24 cellular contexts compared by ENCODE assay signal in the genomic region with DNA sequence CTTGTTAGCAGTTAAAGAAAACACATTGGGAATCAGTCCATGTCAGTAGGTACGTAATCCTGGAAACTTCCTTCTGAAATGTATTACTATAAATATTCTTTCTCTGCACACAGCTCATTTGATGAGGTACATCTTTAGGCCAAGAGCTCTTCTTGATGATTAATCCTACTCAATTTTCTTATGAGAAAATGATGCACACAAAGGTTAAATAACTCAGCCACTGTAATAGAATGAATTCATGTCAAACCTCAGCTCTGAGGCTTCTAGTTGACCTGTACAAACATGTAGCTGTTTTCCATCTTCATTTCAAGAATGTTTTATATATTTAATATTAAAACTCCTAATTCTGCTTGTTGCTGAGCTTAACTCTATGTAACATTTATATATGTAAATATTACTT. TPM values are rescaled to one million over a fixed set of nuclear protein-coding genes. Genes with fewer than 3 reads are reported as not detected.
DNase-seq lines count a peak whose midpoint lies in the region; ATAC-seq, FAIRE-seq and TF ChIP-seq lines count a peak whose summit lies in the region.
"Had no signal": no experiment of that assay in that cellular context is flagged by ENCODE, and none has a peak within 500 bp of the region (broad histone marks: within the 10 kb centered on the region; RNA-seq: fewer than 3 reads in every experiment).

No MANE protein-coding gene starts in this region.

- H4K20me1 ChIP-seq in HepG2 (ENCODE audit: insufficient read depth, low read length) (no peaks in the 10 kb centered on the region), hepatocyte (ENCODE audit: insufficient read depth, poor library complexity, severe bottlenecking) (no peaks in the 10 kb centered on the region)
- H4K20me1 ChIP-seq: BLaER1 had no signal

- POLR2A ChIA-PET in HepG2 (lab: Yijun Ruan, JAX), result no interaction called here

- H3K27ac ChIP-seq in HepG2 (ENCODE audit: extremely low read length, insufficient read depth, low read length), result no peak overlapping the region
- H3K27ac ChIP-seq in right lobe of liver, result no peak overlapping the region
- H3K27ac ChIP-seq in hepatocyte, result peak overlapping the region; percentile 77
- H3K27ac ChIP-seq: BLaER1 had no signal

- in situ Hi-C loops in HepG2 (cut with HindIII; ENCODE audit: extremely low pct_ligation_motif_present, low pct_unique_long_range_greater_than_20kb), result no loop called here

- TF ChIP-seq CTCF in HepG2 (CRISPR knock-in tag; IDR thresholded peaks at IDR 0.05), result no peak
- no peak for TF ChIP-seq CTCF in right lobe of liver (IDR thresholded peaks at IDR 0.05)
- no peak for TF ChIP-seq CTCF in epithelial cell of esophagus (IDR thresholded peaks at IDR 0.05; ENCODE audit: insufficient read depth, low read depth, low read length, missing control alignments)
- TF ChIP-seq CTCF in hepatocyte (IDR thresholded peaks at IDR 0.05; ENCODE audit: poor library complexity), result no peak

- H2AFZ ChIP-seq in HepG2 (ENCODE audit: low read length) (no peak overlapping the region), hepatocyte (no peak overlapping the region)

- TF ChIP-seq RAD21 in HepG2 (CRISPR knock-in tag; IDR thresholded peaks at IDR 0.05), result no peak

- H3K4me1 ChIP-seq in HepG2 (ENCODE audit: insufficient read depth, low read length) (peaks cover 62% of the 10 kb centered on the region), right lobe of liver (peaks cover 0 to 42% (median 9%) of the 10 kb centered on the region in 4 donors), hepatocyte (ENCODE audit: insufficient read depth) (peaks cover 34% of the 10 kb centered on the region)
- H3K4me1 ChIP-seq: BE2C, BLaER1 had no signal

- TF ChIP-seq POLR2A in HepG2 (IDR thresholded peaks at IDR 0.05; ENCODE audit: insufficient read depth in 1 of 2, low read depth in 2 of 2, low read length in 2 of 2), result no peak
- no peak for TF ChIP-seq POLR2A in right lobe of liver (IDR thresholded peaks at IDR 0.05)

- no peak for FAIRE-seq in HepG2 (lab: Jason Lieb, UNC)
- FAIRE-seq: A204.1, G401.6, GM12891 had no signal

- CTCF ChIA-PET in HepG2 (lab: Yijun Ruan, JAX; ENCODE audit: low intra/inter-chr PET ratio, low total read pairs), result no interaction called here

- H3K9me3 ChIP-seq in HepG2 (ENCODE audit: low read length) (no peaks in the 10 kb centered on the region), right lobe of liver (no peaks in the 10 kb centered on the region), hepatocyte (ENCODE audit: low read depth) (no peaks in the 10 kb centered on the region)
- H3K9me3 ChIP-seq: BE2C, BLaER1 had no signal

- H3K4me3 ChIP-seq in HepG2 (replicated peaks in 1 of 3; ENCODE audit: insufficient read depth in 1 of 3, low read depth in 2 of 3, low read length in 3 of 3) (no peak overlapping the region), right lobe of liver (no peak overlapping the region), epithelial cell of esophagus (ENCODE audit: low read length) (no peak overlapping the region), hepatocyte (no peak overlapping the region)
- H3K4me3 ChIP-seq: BLaER1 had no signal

- TF ChIP-seq EP300 in HepG2 (IDR thresholded peaks at IDR 0.05; ENCODE audit: low read depth in 2 of 2, low read length in 2 of 2) (no peak), HepG2 (CRISPR knock-in tag; IDR thresholded peaks at IDR 0.05; ENCODE audit: borderline replicate concordance) (no peak)

- H3K27me3 ChIP-seq in HepG2 (ENCODE audit: control insufficient read depth in 1 of 2, insufficient read depth in 2 of 2, low read length in 2 of 2) (no peaks in the 10 kb centered on the region), right lobe of liver (no peaks in the 10 kb centered on the region), hepatocyte (no peaks in the 10 kb centered on the region)
- H3K27me3 ChIP-seq: BE2C, BLaER1 had no signal

- ATAC-seq in HepG2 (no peak), right lobe of liver (no peak), GM18520 (IDR thresholded peaks at IDR 0.05; ENCODE audit: unreplicated experiment) (no peak), HG03159 (IDR thresholded peaks at IDR 0.05; ENCODE audit: unreplicated experiment) (no peak)

- no peaks in the 10 kb centered on the region for H3K79me2 ChIP-seq in HepG2 (ENCODE audit: insufficient read depth, low read length)
- peaks cover 17% of the 10 kb centered on the region for H3K79me2 ChIP-seq in hepatocyte

- H3K4me2 ChIP-seq in HepG2 (ENCODE audit: low read depth, low read length), result no peak overlapping the region
- no peak overlapping the region for H3K4me2 ChIP-seq in hepatocyte
- H3K4me2 ChIP-seq: BLaER1 had no signal

- 100% methylated on average over 1 of the region's 1 CpG for WGBS in HepG2 (ENCODE audit: low lambda C conversion rate)
- WGBS in right lobe of liver (ENCODE audit: insufficient coverage, low coverage, low lambda C conversion rate, missing lambda C conversion rate), result 100% methylated on average over 1 of the region's 1 CpG
- WGBS in hepatocyte (ENCODE audit: low lambda C conversion rate, missing lambda C conversion rate), result 100% methylated on average over 1 of the region's 1 CpG

- intact Hi-C loops in HepG2 (cut with micrococcal nuclease; ENCODE audit: unreplicated experiment), result loop anchor here (5.0 to 10.0 kb wide), 2 partner anchors 67 to 421 kb away; a partner anchor contains a TSS
- intact Hi-C loops in right lobe of liver (cut with DNase I), result no loop called here

- no peak overlapping the region for H3K9ac ChIP-seq in HepG2 (ENCODE audit: insufficient read depth, low read depth, low read length)
- H3K9ac ChIP-seq: BLaER1 had no signal

- DNase-seq in HepG2 (ENCODE audit: low spot score) (no peak), right lobe of liver (no peak), epithelial cell of esophagus (ENCODE audit: low read depth) (peak; percentile 13), hepatocyte (ENCODE audit: low spot score) (no peak)
- DNase-seq: 8988T; ACHN; BE2C; C1 segment of cervical spinal cord; CD4-positive, alpha-beta memory T cell; CD4-positive, CD25-positive, alpha-beta regulatory T cell; CD8-positive, alpha-beta memory T cell; COR-L47; DMS 273 treated with DMSO at 0.1 percent for 48 hours; DMS153; DMS53; DMS79 treated with DMSO at 0.1 percent for 48 hours; GF-D8 had no signal

- H3K9me2 ChIP-seq in hepatocyte (replicated peaks; ENCODE audit: insufficient read depth), result no peaks in the 10 kb centered on the region

- no TSS peak for BruUV-seq in HepG2 (replicated peaks; lab: Mats Ljungman, UMichigan)

- H3K36me3 ChIP-seq in HepG2 (replicated peaks in 1 of 2; ENCODE audit: control insufficient read depth in 1 of 2, insufficient read depth in 2 of 2, low read length in 2 of 2) (no peaks in the 10 kb centered on the region; a peak in 1 of 5 replicates), right lobe of liver (no peaks in the 10 kb centered on the region), hepatocyte (replicated peaks; ENCODE audit: insufficient read depth, low read depth) (no peaks in the 10 kb centered on the region)
- H3K36me3 ChIP-seq: BE2C, BLaER1 had no signal

TF ChIP-seq in HepG2, 621 proteins besides CTCF, POLR2A, EP300 and RAD21:
- TF ChIP-seq CREB1 (IDR thresholded peaks at IDR 0.05), result no peak
- TF ChIP-seq CREB1 (CRISPR knock-in tag; IDR thresholded peaks at IDR 0.05), result 0 out of 2 replicates have a peak, but pooled peaks have one; percentile 22
- TF ChIP-seq GATA4 (IDR thresholded peaks at IDR 0.05; ENCODE audit: borderline replicate concordance, low read depth), result no peak

RNA-seq across cellular contexts. Expression of a gene that starts 12.2 kb away (rescaled TPM):
- total RNA-seq in HepG2 (2016; rRNA removed; fragmentation: Illumina TruSeq; extraction: Trizol) (44.9 and 51.7 TPM in 2 replicates), right lobe of liver (1,000 to 10,000 TPM; 1,066 to 2,150 (median 1,343) TPM), hepatocyte (587 and 618 TPM in 2 replicates)
- total RNA-seq in HepG2 (2016; cell fraction: cytosol; rRNA removed; fragmentation: Illumina TruSeq; extraction: Trizol; ENCODE audit: low read depth), result 4.5 and 7.1 TPM in 2 replicates
- 42.6 and 49.0 TPM in 2 replicates for total RNA-seq in HepG2 (2016; cell fraction: insoluble cytoplasmic fraction; rRNA removed; fragmentation: Illumina TruSeq; extraction: Trizol)
- total RNA-seq in HepG2 (2016; cell fraction: membrane; rRNA removed; fragmentation: Illumina TruSeq; extraction: Trizol), result 22.1 and 24.3 TPM in 2 replicates
- total RNA-seq in HepG2 (2016; cell fraction: nucleus; rRNA removed; fragmentation: Illumina TruSeq; extraction: Trizol), result 47.7 and 52.3 TPM in 2 replicates
- polyA plus RNA-seq in HepG2 (2011; rRNA removed) (17.6 and 24.4 TPM in 2 replicates), hepatocyte (145 and 239 TPM in 2 replicates)
- 16.5 and 18.6 TPM in 2 replicates for polyA plus RNA-seq in HepG2 (2011; cell fraction: cytosol; rRNA removed)
- polyA plus RNA-seq in HepG2 (2011; cell fraction: nucleus; rRNA removed), result 16.9 and 18.9 TPM in 2 replicates
- 13.0 and 24.2 TPM in 2 replicates for polyA plus RNA-seq in HepG2 (2012)
- polyA plus RNA-seq in HepG2 (2016; cell fraction: cytosol; fragmentation: Illumina TruSeq; extraction: Trizol; ENCODE audit: low read depth), result 1.3 and 1.4 TPM in 2 replicates
- 22.9 and 25.1 TPM in 2 replicates for polyA plus RNA-seq in HepG2 (2016; cell fraction: insoluble cytoplasmic fraction; fragmentation: Illumina TruSeq; extraction: Trizol; ENCODE audit: low read depth)
- 7.7 and 8.8 TPM in 2 replicates for polyA plus RNA-seq in HepG2 (2016; cell fraction: membrane; fragmentation: Illumina TruSeq; extraction: Trizol; ENCODE audit: low read depth)
- 28.4 and 30.6 TPM in 2 replicates for polyA plus RNA-seq in HepG2 (2016; cell fraction: nucleus; fragmentation: Illumina TruSeq; extraction: Trizol; ENCODE audit: insufficient read depth, low read depth)
- polyA minus RNA-seq in HepG2 (2011; rRNA and poly(A)+ RNA removed; ENCODE audit: low replicate concordance), result 49.7 and 1,370 TPM in 2 replicates
- polyA minus RNA-seq in HepG2 (2011; cell fraction: cytosol; rRNA and poly(A)+ RNA removed), result 44.2 and 46.4 TPM in 2 replicates
- 89.2 and 97.7 TPM in 2 replicates for polyA minus RNA-seq in HepG2 (2011; cell fraction: nucleus; rRNA and poly(A)+ RNA removed)
- polyA plus RNA-seq: CD14-positive monocyte; CD4-positive, alpha-beta memory T cell; CD4-positive, CD25-positive, alpha-beta regulatory T cell; CD8-positive, alpha-beta memory T cell had no signal

Comparison
In these comparisons a context has a peak if more than half of its experiments do, and no peak if none do; other contexts are left out.
1. RNA of a gene that starts 12.2 kb away (total RNA-seq): 1,066 to 2,150 TPM in right lobe of liver and 587 to 618 TPM in hepatocyte; 4.5 to 52.3 TPM in HepG2; every median in the first group is over 10 times any median in the second.